11 cellular contexts compared by ENCODE assay signal in the genomic region with DNA sequence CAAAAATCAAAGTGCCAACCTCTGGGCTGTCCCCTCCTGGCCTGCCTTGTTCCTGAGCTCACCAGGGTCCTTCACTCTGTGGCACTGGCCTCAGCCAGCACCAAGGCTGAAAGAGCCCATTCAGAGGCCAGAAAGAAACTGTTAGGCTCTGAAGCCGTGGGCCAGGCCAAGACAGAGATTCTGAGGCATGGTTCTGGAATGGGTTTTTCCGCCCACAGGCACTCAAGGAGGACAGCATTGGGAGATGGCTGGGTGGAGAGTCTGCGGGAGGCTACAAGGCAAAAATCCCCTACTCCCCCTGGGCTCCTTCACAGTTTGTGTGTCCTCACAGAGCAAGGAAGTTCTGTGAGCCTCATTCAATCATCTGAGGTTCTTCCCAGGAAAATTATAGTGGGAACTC. TPM values are rescaled to one million over a fixed set of nuclear protein-coding genes. Genes with fewer than 3 reads are reported as not detected.
DNase-seq lines count a peak whose midpoint lies in the region; ATAC-seq and TF ChIP-seq lines count a peak whose summit lies in the region.
"Had no signal": no experiment of that assay in that cellular context is flagged by ENCODE, and none has a peak within 500 bp of the region (broad histone marks: within the 10 kb centered on the region; RNA-seq: fewer than 3 reads in every experiment).

No MANE protein-coding gene starts in this region.

- no peaks in the 10 kb centered on the region for H3K9me3 ChIP-seq in tibial nerve

- peaks cover 0 to 17% (median 0%) of the 10 kb centered on the region in 3 donors for H3K36me3 ChIP-seq in tibial nerve

- no peaks in the 10 kb centered on the region for H3K9me3 Mint-ChIP-seq in stimulated activated effector memory CD8-positive, alpha-beta T cell treated with anti-CD3 and anti-CD28 coated beads, Interleukin-12 subunit alpha, Interleukin-12 subunit beta, amount 100 ng/mL, for 72 hours
- H3K9me3 Mint-ChIP-seq in activated T-helper 17 cell treated with anti-CD3 and anti-CD28 coated beads, Interleukin-2, amount 50 U/mL, for 72 hours: no peaks in the 10 kb centered on the region
- H3K9me3 Mint-ChIP-seq: activated T-helper 2 cell treated with anti-CD3 and anti-CD28 coated beads, Interferon-gamma antibody, Interleukin-2, Interleukin-4, amounts not matched to agents 10 μg/mL and 5 μg/mL and 100 μg/mL, durations not matched to agents 14 hours and 24 hours and 36 hours had no signal

- H3K27me3 Mint-ChIP-seq in activated T-helper 17 cell treated with anti-CD3 and anti-CD28 coated beads, Interleukin-2, amount 50 U/mL, for 72 hours: no peaks in the 10 kb centered on the region

- H3K4me1 ChIP-seq in tibial nerve: peaks cover 0 to 34% (median 10%) of the 10 kb centered on the region in 4 donors

- H3K27ac ChIP-seq in tibial nerve: peak overlapping the region; percentile 13 to 86 (median 58)

- peaks cover 20% of the 10 kb centered on the region for H3K4me1 Mint-ChIP-seq in stimulated activated effector memory CD8-positive, alpha-beta T cell treated with anti-CD3 and anti-CD28 coated beads, Interleukin-12 subunit alpha, Interleukin-12 subunit beta, amount 100 ng/mL, for 72 hours
- H3K4me1 Mint-ChIP-seq in activated T-helper 17 cell treated with anti-CD3 and anti-CD28 coated beads, Interleukin-2, amount 50 U/mL, for 72 hours: no peaks in the 10 kb centered on the region

- DNase-seq in HK-2 (ENCODE audit: unreplicated experiment) (peak; percentile 20), dedifferentiated amniotic fluid mesenchymal stem cell (ENCODE audit: extremely low spot score) (peak; percentile 79), kidney tubule cell (ENCODE audit: low spot score) (peak; percentile 2), tibial nerve (ENCODE audit: low spot score in 2 of 2) (peak in 1 of 2 donors; percentile 37), RKO (ENCODE audit: low spot score) (no peak)
- no peak for DNase-seq in stimulated activated effector memory CD8-positive, alpha-beta T cell treated with anti-CD3 and anti-CD28 coated beads, Interleukin-12 subunit alpha, Interleukin-12 subunit beta, amount 100 ng/mL, for 72 hours (ENCODE audit: low spot score in 2 of 2)
- DNase-seq: effector CD8-positive, alpha-beta T cell; NCI-H1092 had no signal

- TF ChIP-seq POLR2A in tibial nerve (IDR thresholded peaks at IDR 0.05): no peak

- WGBS in tibial nerve, 2 donors: 17% methylated on average over 2 to 3 of the region's 3 CpGs

- H3K27me3 ChIP-seq in tibial nerve: no peaks in the 10 kb centered on the region

- no peak overlapping the region for H3K4me3 ChIP-seq in tibial nerve

- peaks cover 10% of the 10 kb centered on the region for H3K36me3 Mint-ChIP-seq in stimulated activated effector memory CD8-positive, alpha-beta T cell treated with anti-CD3 and anti-CD28 coated beads, Interleukin-12 subunit alpha, Interleukin-12 subunit beta, amount 100 ng/mL, for 72 hours
- H3K36me3 Mint-ChIP-seq in activated T-helper 17 cell treated with anti-CD3 and anti-CD28 coated beads, Interleukin-2, amount 50 U/mL, for 72 hours (ENCODE audit: low read depth): no peaks in the 10 kb centered on the region

- no peak for ATAC-seq in stimulated activated effector memory CD8-positive, alpha-beta T cell treated with anti-CD3 and anti-CD28 coated beads, Interleukin-12 subunit alpha, Interleukin-12 subunit beta, amount 100 ng/mL, for 72 hours
- no peak for ATAC-seq in activated T-helper 17 cell treated with anti-CD3 and anti-CD28 coated beads, Interleukin-2, amount 50 U/mL, for 72 hours (replicated peaks)
- ATAC-seq: left lobe of liver had no signal

- H3K27ac Mint-ChIP-seq in stimulated activated effector memory CD8-positive, alpha-beta T cell treated with anti-CD3 and anti-CD28 coated beads, Interleukin-12 subunit alpha, Interleukin-12 subunit beta, amount 100 ng/mL, for 72 hours: no peak overlapping the region
- H3K27ac Mint-ChIP-seq in activated T-helper 17 cell treated with anti-CD3 and anti-CD28 coated beads, Interleukin-2, amount 50 U/mL, for 72 hours: no peak overlapping the region
- H3K27ac Mint-ChIP-seq: activated T-helper 2 cell treated with anti-CD3 and anti-CD28 coated beads, Interferon-gamma antibody, Interleukin-2, Interleukin-4, amounts not matched to agents 10 μg/mL and 5 μg/mL and 100 μg/mL, durations not matched to agents 14 hours and 24 hours and 36 hours had no signal

- TF ChIP-seq CTCF in tibial nerve (IDR thresholded peaks at IDR 0.05): no peak

- no peak overlapping the region for H3K4me3 Mint-ChIP-seq in stimulated activated effector memory CD8-positive, alpha-beta T cell treated with anti-CD3 and anti-CD28 coated beads, Interleukin-12 subunit alpha, Interleukin-12 subunit beta, amount 100 ng/mL, for 72 hours
- H3K4me3 Mint-ChIP-seq in activated T-helper 17 cell treated with anti-CD3 and anti-CD28 coated beads, Interleukin-2, amount 50 U/mL, for 72 hours: no peak overlapping the region

- TF ChIP-seq EP300 in tibial nerve (IDR thresholded peaks at IDR 0.05): no peak

RNA-seq across cellular contexts. Expression of gene GRIFIN, which starts 31.7 kb away (rescaled TPM):
- total RNA-seq in tibial nerve: not detected
- not detected for total RNA-seq in activated T-helper 17 cell treated with anti-CD3 and anti-CD28 coated beads, Interleukin-2, amount 50 U/mL, for 72 hours
- total RNA-seq: activated T-helper 2 cell treated with anti-CD3 and anti-CD28 coated beads, Interferon-gamma antibody, Interleukin-2, Interleukin-4, amounts not matched to agents 10 μg/mL and 5 μg/mL and 100 μg/mL, durations not matched to agents 14 hours and 24 hours and 36 hours; left lobe of liver had no signal

RNA-seq across cellular contexts. Expression of gene CHST12, which starts 41.1 kb away (rescaled TPM):
- total RNA-seq in tibial nerve: 10 to 100 TPM; 21.0 to 29.9 (median 29.3) TPM
- 1 to 10 TPM; 4.8 to 8.5 TPM for total RNA-seq in activated T-helper 17 cell treated with anti-CD3 and anti-CD28 coated beads, Interleukin-2, amount 50 U/mL, for 72 hours

Comparison
In these comparisons a context has a peak if more than half of its experiments do, and no peak if none do; other contexts are left out.
1. DNase-seq: peak in HK-2 (single experiment), dedifferentiated amniotic fluid mesenchymal stem cell (single experiment) and kidney tubule cell (single experiment); none in stimulated activated effector memory CD8-positive, alpha-beta T cell treated with anti-CD3 and anti-CD28 coated beads, Interleukin-12 subunit alpha, Interleukin-12 subunit beta, amount 100 ng/mL, for 72 hours (0 of 2) and RKO (single experiment).